8 cellular contexts compared by ENCODE assay signal in the genomic region with DNA sequence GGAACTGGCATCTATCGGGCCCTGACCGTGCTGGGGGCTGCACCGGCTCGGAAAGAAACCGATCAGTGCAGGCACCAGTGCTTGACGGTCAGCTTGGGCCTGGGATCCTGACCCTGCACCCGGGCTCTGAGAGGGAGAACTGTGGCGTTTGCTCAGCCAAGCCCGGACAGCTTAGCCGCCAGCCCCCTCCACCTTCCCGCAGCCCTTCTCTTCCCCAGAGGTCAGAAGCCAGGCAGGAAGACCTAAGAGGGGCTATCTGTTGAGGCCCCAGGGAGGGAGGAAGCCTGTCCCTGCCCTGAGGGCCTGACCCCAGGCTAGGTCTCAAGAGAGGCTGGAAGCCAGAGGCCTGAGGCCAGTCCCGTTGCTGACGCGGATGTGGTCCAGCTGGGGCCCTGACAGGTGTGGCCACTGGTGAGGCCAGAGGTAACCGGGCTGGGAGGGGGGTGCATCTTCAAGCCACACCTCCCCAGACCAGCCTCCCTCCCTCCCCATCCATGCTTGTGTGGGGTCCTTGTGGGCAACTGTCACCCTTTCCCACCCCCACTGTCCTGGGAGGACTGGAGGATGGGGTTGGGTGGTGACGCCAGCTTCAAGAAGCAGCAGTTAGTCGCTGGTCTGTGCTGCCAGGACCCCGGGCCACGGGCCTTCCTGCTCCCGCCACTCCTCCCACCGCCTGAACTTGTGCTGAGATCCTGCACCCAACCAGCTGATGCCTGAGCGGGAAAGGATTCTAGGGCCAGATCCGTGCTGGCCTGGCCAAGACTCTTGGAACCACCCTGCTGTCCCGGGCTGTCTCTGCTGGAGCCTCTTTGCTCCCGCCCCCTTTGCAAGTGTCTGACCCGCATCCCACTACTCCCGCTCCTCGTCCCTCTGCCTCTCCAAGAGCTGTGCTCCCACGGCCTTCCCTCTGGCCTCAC. TPM values are rescaled to one million over a fixed set of nuclear protein-coding genes. Genes with fewer than 3 reads are reported as not detected.
A peak's percentile ranks its signal among the peaks of the same experiment; 100 is the strongest.
DNase-seq lines count a peak whose midpoint lies in the region; ATAC-seq and TF ChIP-seq lines count a peak whose summit lies in the region.

No MANE protein-coding gene starts in this region.

- ATAC-seq in naive B cell (ENCODE audit: low read depth in 2 of 2) = no peak

- no peaks in the 10 kb centered on the region for H3K9me3 Mint-ChIP-seq in naive B cell

- H3K27ac ChIP-seq in HUES64 (ENCODE audit: low read depth, low read length) (peak overlapping the region; percentile 25; the same call in 1 of the 2 replicates), duodenal mucosa (ENCODE audit: low read depth, low read length) (peak overlapping the region; percentile 10)

- H3K36me3 Mint-ChIP-seq in naive B cell = no peaks in the 10 kb centered on the region

- TF ChIP-seq CTCF in GM10266 (IDR thresholded peaks at IDR 0.05; ENCODE audit: control insufficient read depth, insufficient read depth, low read depth, missing control alignments) = no peak

- peak overlapping the region in 5 of 6 donors; percentile 6 to 87 (median 78) for H3K27ac Mint-ChIP-seq in naive B cell

- H3K9ac ChIP-seq in HUES64 (ENCODE audit: low read depth, low read length) (peak overlapping the region; percentile 19; the same call in 1 of the 2 replicates), duodenal mucosa (ENCODE audit: low read depth in 1 of 2, low read length in 2 of 2) (no peak overlapping the region)

- H3K36me3 ChIP-seq in HUES64 (ENCODE audit: insufficient read depth, low read length) (no peaks in the 10 kb centered on the region), duodenal mucosa (ENCODE audit: control insufficient read depth in 1 of 2, insufficient read depth in 2 of 2, low read length in 2 of 2) (no peaks in the 10 kb centered on the region)

- H3K4me1 ChIP-seq in HUES64 (ENCODE audit: insufficient read depth, low read length) (peaks cover 8% of the 10 kb centered on the region; the same call in 1 of the 2 replicates), duodenal mucosa (ENCODE audit: control insufficient read depth in 1 of 2, insufficient read depth in 2 of 2, low read length in 2 of 2) (peaks cover 22 to 27% of the 10 kb centered on the region in 2 donors)

- DNase-seq in AG08395 (ENCODE audit: low spot score) = peak; percentile 50
- DNase-seq in naive B cell = no peak
- DNase-seq in SKM-1 (lab: John Stamatoyannopoulos, UW; ENCODE audit: unreplicated experiment) = no peak
- no peak for DNase-seq in GM10266 (ENCODE audit: extremely low spot score)
- DNase-seq in COR-L47 (lab: John Stamatoyannopoulos, UW) = no peak
- no peak for DNase-seq in pons (ENCODE audit: low spot score)

- WGBS in HUES64 = 57% methylated on average over 28 of the region's 29 CpGs

- peaks cover 20 to 41% (median 25%) of the 10 kb centered on the region in 3 donors for H3K4me1 Mint-ChIP-seq in naive B cell

- peaks cover 8 to 25% (median 11%) of the 10 kb centered on the region in 3 donors for H3K27me3 Mint-ChIP-seq in naive B cell

- peak overlapping the region; percentile 65 to 87 (median 74) for H3K4me3 Mint-ChIP-seq in naive B cell

- H3K9me3 ChIP-seq in HUES64 (ENCODE audit: insufficient read depth, low read depth, low read length) = no peaks in the 10 kb centered on the region
- no peaks in the 10 kb centered on the region for H3K9me3 ChIP-seq in duodenal mucosa (ENCODE audit: control insufficient read depth in 1 of 2, low read length in 2 of 2)

- H3K4me3 ChIP-seq in HUES64 (ENCODE audit: low read length) (peak overlapping the region; percentile 47), duodenal mucosa (ENCODE audit: low read depth in 1 of 2, low read length in 2 of 2) (no peak overlapping the region)

- peaks cover 5% of the 10 kb centered on the region; the same call in 1 of the 2 replicates for H3K27me3 ChIP-seq in HUES64 (ENCODE audit: insufficient read depth, low read length)
- peaks cover 18 to 29% of the 10 kb centered on the region in 2 donors for H3K27me3 ChIP-seq in duodenal mucosa (ENCODE audit: control insufficient read depth in 1 of 2, insufficient read depth in 2 of 2, low read length in 2 of 2)

RNA-seq across cellular contexts. Expression of a gene that starts 2.6 kb away (rescaled TPM):
- 35.1 TPM for polyA plus RNA-seq in HUES64 (2013, experiment 1 of 2)
- polyA plus RNA-seq in HUES64 (2013, experiment 2 of 2) = 36.8 TPM
- 1 to 10 TPM in 1 of 6 donors, under 1 TPM in 4, not detected in 1; 0.40 to 1.0 (median 0.68) TPM for polyA plus RNA-seq in naive B cell (ENCODE audit: low read depth in 6 of 6)

RNA-seq across cellular contexts. Expression of a gene that starts 6.6 kb away (rescaled TPM):
- polyA plus RNA-seq in HUES64 (2013, experiment 1 of 2) = 31.5 TPM
- 39.4 TPM for polyA plus RNA-seq in HUES64 (2013, experiment 2 of 2)
- polyA plus RNA-seq in naive B cell (ENCODE audit: low read depth in 6 of 6) = not detected

RNA-seq across cellular contexts. Expression of a gene that starts 20.7 kb away (rescaled TPM):
- polyA plus RNA-seq in HUES64 (2013, experiment 1 of 2) = 0.10 TPM
- 0.13 TPM for polyA plus RNA-seq in HUES64 (2013, experiment 2 of 2)
- polyA plus RNA-seq in naive B cell (ENCODE audit: low read depth in 6 of 6) = under 1 TPM in 3 of 6 donors, not detected in 3; 0.28 to 0.44 (median 0.31) TPM

RNA-seq across cellular contexts. Expression of a gene that starts 23.2 kb away (rescaled TPM):
- 124 TPM for polyA plus RNA-seq in HUES64 (2013, experiment 1 of 2)
- polyA plus RNA-seq in HUES64 (2013, experiment 2 of 2) = 114 TPM
- polyA plus RNA-seq in naive B cell (ENCODE audit: low read depth in 6 of 6) = 100 to 1,000 TPM; 103 to 122 (median 106) TPM

RNA-seq across cellular contexts. Expression of a gene that starts 27.2 kb away (rescaled TPM):
- 10.1 TPM for polyA plus RNA-seq in HUES64 (2013, experiment 1 of 2)
- 10.2 TPM for polyA plus RNA-seq in HUES64 (2013, experiment 2 of 2)
- polyA plus RNA-seq in naive B cell (ENCODE audit: low read depth in 6 of 6) = 10 to 100 TPM in 3 of 6 donors, 1 to 10 TPM in 3; 7.9 to 16.9 (median 10.7) TPM
